15 cellular contexts compared by ENCODE assay signal in genomic region chr2:138252587-138252986, GRCh38.
DNase-seq lines count a peak whose midpoint lies in the region; ATAC-seq lines count a peak whose summit lies in the region.
"Had no signal": no experiment of that assay in that cellular context is flagged by ENCODE, and none has a peak within 500 bp of the region (broad histone marks: within the 10 kb centered on the region; RNA-seq: fewer than 3 reads in every experiment).

No MANE protein-coding gene starts in this region.

- DNase-seq in NCI-H82 (lab: John Stamatoyannopoulos, UW) (peak; percentile 87), left colon (no peak), hypothalamus (lab: John Stamatoyannopoulos, UW) (no peak)
- no peak for DNase-seq in activated naive CD4-positive, alpha-beta T cell treated with anti-CD3 and anti-CD28 coated beads, Interleukin-2, amount 50 U/mL, for 16 hours
- DNase-seq: 8988T; ACHN; BE2C; C1 segment of cervical spinal cord; CD4-positive, alpha-beta memory T cell; CD4-positive, CD25-positive, alpha-beta regulatory T cell; CD8-positive, alpha-beta memory T cell; COR-L47; DMS79 treated with DMSO at 0.1 percent for 48 hours had no signal

- intact Hi-C loops in left colon (cut with DNase I, micrococcal nuclease), result no loop called here

- ATAC-seq in left colon, result peak; percentile 79
- no peak for ATAC-seq in GM21786 (IDR thresholded peaks at IDR 0.05; ENCODE audit: unreplicated experiment)
- ATAC-seq: GM12878 had no signal
